In the genomic region with DNA sequence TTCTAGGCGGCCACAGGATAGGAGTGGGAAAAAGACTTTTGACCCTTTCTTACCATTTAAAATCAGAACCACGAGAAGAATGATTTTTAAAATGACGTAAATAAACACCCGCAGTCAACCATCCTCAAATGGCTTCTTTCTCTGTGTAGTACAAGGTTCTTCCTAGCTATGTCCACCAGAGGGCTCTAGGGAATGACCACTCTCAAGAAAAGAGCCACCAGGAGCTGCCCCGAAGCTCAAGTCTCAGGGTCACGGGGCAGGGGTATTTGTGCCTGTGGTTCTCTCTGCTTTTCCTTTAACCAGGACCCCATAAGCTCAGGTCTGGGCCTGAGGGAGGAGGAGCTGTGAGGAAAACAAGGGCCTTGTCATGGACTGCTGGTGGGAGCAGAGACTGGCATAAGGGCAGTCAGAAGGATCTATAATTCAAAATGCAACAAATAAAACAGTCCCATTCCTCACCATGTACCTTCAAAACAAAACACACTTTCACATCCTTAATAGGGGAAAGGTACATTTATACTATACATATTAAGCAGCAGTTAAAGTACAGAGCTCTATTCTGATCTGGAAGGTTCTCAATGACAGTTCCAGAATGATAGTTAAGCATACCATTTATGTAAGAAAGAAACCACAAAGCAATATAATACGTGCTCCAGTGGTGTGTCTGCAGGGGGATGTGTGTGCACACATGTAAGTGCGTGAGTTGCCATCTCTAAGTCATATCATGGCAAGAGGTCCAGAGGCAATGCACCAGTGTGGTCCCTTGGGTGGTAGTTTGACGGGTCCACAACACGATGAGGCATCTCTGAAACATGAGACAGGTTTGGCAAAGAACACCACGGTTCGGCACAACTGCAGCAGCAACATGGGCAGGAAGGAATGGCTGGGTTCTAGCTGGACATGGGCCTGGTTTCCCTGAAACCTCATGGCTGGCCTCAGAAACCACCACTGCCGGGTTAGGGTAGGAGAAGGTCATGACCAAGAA, we compare ENCODE assay signal across 9 cellular contexts. TPM values are rescaled to one million over a fixed set of nuclear protein-coding genes. Genes with fewer than 3 reads are reported as not detected.
DNase-seq lines count a peak whose midpoint lies in the region; TF ChIP-seq lines count a peak whose summit lies in the region.
"Had no signal": no experiment of that assay in that cellular context is flagged by ENCODE, and none has a peak within 500 bp of the region (broad histone marks: within the 10 kb centered on the region; RNA-seq: fewer than 3 reads in every experiment).

No MANE protein-coding gene starts in this region.

- peaks cover 0 to 18% (median 0%) of the 10 kb centered on the region in 3 donors for H3K4me1 ChIP-seq in esophagus squamous epithelium

- POLR2A ChIA-PET in AG04450 (lab: Yijun Ruan, JAX) (no interaction called here), HEK293T (lab: Yijun Ruan, JAX) (no interaction called here)

- peak; percentile 69 for TF ChIP-seq CTCF in AG04450 (IDR thresholded peaks at IDR 0.05; ENCODE audit: low read depth, low read length)
- TF ChIP-seq CTCF in WI38 (IDR thresholded peaks at IDR 0.05; ENCODE audit: low read depth, low read length), result peak; percentile 62
- peak in 3 of 6 experiments; percentile 18 to 60 (median 18) for TF ChIP-seq CTCF in esophagus squamous epithelium (IDR thresholded peaks at IDR 0.05)

- H3K9me3 ChIP-seq in AG04450 (ENCODE audit: control insufficient read depth, insufficient read depth, low read length), result no peaks in the 10 kb centered on the region
- H3K9me3 ChIP-seq in esophagus squamous epithelium, result no peaks in the 10 kb centered on the region

- H3K27ac ChIP-seq in AG04450 (ENCODE audit: low read depth, low read length), result no peak overlapping the region
- no peak overlapping the region for H3K27ac ChIP-seq in esophagus squamous epithelium

- DNase-seq in AG04450 (ENCODE audit: low read depth, low spot score), result no peak
- DNase-seq in HEK293T (ENCODE audit: extremely low spot score), result peak; percentile 15
- peak; percentile 70 for DNase-seq in iris pigment epithelial cell (ENCODE audit: low read depth)
- no peak for DNase-seq in esophagus squamous epithelium (lab: John Stamatoyannopoulos, UW)
- no peak for DNase-seq in NCI-H128 (lab: John Stamatoyannopoulos, UW; ENCODE audit: unreplicated experiment)
- DNase-seq in central memory CD4-positive, alpha-beta T cell, result no peak
- no peak for DNase-seq in NCI-H1694 treated with DMSO at 0.1 percent for 48 hours (lab: John Stamatoyannopoulos, UW)
- DNase-seq: NCI-H1048 had no signal

- H3K27me3 ChIP-seq in AG04450 (ENCODE audit: control insufficient read depth, insufficient read depth, low read length), result no peaks in the 10 kb centered on the region
- H3K27me3 ChIP-seq in esophagus squamous epithelium, result no peaks in the 10 kb centered on the region

- TF ChIP-seq POLR2A in esophagus squamous epithelium (IDR thresholded peaks at IDR 0.05), result no peak

- H3K36me3 ChIP-seq in esophagus squamous epithelium, result no peaks in the 10 kb centered on the region

- CTCF ChIA-PET in AG04450 (lab: Charles Lee), result interaction anchor here (0.5 to 2.0 kb wide), 16 partner anchors 9 to 1192 kb away, joined by 3 to 13 read pairs (median 4); no protein-coding TSS in a partner anchor
- CTCF ChIA-PET in HEK293T (lab: Yijun Ruan, JAX), result interaction anchor here (0.7 to 1.1 kb wide), 2 partner anchors 22 to 101 kb away, joined by 3 read pairs; no protein-coding TSS in a partner anchor

- WGBS in esophagus squamous epithelium, 2 donors, result 59 to 65% methylated on average over 8 to 13 of the region's 13 CpGs

- intact Hi-C loops in esophagus squamous epithelium (cut with DNase I), result no loop called here

- H3K4me3 ChIP-seq in AG04450 (ENCODE audit: low read depth, low read length) (no peak overlapping the region), WI38 (ENCODE audit: low read depth, low read length) (no peak overlapping the region), esophagus squamous epithelium (no peak overlapping the region)

TF ChIP-seq in HEK293T, 16 proteins besides CTCF, POLR2A, EP300 and RAD21:
- TF ChIP-seq BHLHE40 (IDR thresholded peaks at IDR 0.05; ENCODE audit: borderline replicate concordance) (no peak), SP1 (IDR thresholded peaks at IDR 0.05) (no peak), CTBP1 (IDR thresholded peaks at IDR 0.05; ENCODE audit: borderline replicate concordance) (no peak), ARNT (IDR thresholded peaks at IDR 0.05) (no peak), FOXA1 (IDR thresholded peaks at IDR 0.05) (no peak)

RNA-seq across cellular contexts. Expression of gene LYPD1, which starts 18.6 kb away (rescaled TPM):
- polyA plus RNA-seq in AG04450 (2011; rRNA removed), result 60.3 and 64.7 TPM in 2 replicates
- polyA minus RNA-seq in AG04450 (2011; rRNA and poly(A)+ RNA removed), result 45.6 and 55.1 TPM in 2 replicates
- total RNA-seq in esophagus squamous epithelium, result 1 to 10 TPM in 2 of 4 donors, under 1 TPM in 2; 0.15 to 6.1 (median 1.6) TPM

Comparison
In these comparisons a context has a peak if more than half of its experiments do, and no peak if none do; other contexts are left out.
1. DNase-seq: peak in HEK293T (single experiment) and iris pigment epithelial cell (single experiment); none in AG04450 (single experiment), esophagus squamous epithelium (single experiment), NCI-H128 (single experiment), central memory CD4-positive, alpha-beta T cell (single experiment) and NCI-H1694 treated with DMSO at 0.1 percent for 48 hours (single experiment).